Comparison of ENCODE assay signal across 8 cellular contexts in the genomic region with DNA sequence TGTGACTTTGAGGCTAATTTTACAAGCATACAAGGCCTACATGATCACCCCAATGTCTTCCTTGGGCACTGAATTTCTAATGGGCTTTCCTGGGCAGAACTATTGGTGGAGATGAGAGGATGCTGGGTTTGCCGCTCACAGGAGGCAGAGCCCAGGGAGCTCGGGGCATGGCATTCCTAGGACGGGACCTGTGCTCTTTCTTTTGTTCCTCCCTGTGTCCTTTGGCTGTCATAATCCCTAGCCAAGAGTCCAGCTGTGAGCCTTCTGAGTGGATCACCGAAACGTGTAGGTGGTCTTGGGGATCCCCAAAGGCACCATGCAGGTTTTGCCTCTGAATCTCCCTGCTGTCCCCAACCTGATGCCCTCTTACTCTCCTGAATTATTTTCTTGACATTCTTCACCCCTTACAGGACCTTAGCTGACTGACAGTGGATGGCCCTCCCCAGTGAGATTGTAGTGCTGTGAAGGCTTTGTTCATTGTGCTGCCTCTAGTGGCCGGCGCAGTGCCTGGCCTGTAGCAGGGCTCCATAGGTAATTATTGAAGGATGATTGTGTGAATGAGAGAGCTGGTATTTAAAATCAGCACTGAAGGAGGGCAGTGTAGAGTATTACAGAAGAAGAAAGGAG.
A peak's percentile ranks its signal among the peaks of the same experiment; 100 is the strongest.
DNase-seq lines count a peak whose midpoint lies in the region; ATAC-seq and TF ChIP-seq lines count a peak whose summit lies in the region.

No MANE protein-coding gene starts in this region.

- ATAC-seq in GM21786 (IDR thresholded peaks at IDR 0.05; ENCODE audit: unreplicated experiment) (peak; percentile 70), foreskin keratinocyte (peak; percentile 94)

- TF ChIP-seq CTCF in GM06990 (IDR thresholded peaks at IDR 0.05; ENCODE audit: insufficient read depth, low read length, poor library complexity, severe bottlenecking) (peak; percentile 67), NB4 (IDR thresholded peaks at IDR 0.05; ENCODE audit: low read depth, low read length) (peak; percentile 60), foreskin keratinocyte (conservative IDR thresholded peaks at IDR 0.05) (peak; percentile 64)

- no peak for TF ChIP-seq POLR2A in NB4 (IDR thresholded peaks at IDR 0.05; ENCODE audit: extremely low read depth, insufficient read length)

- H3K27me3 ChIP-seq in GM06990 (replicated peaks; ENCODE audit: control insufficient read depth, insufficient read depth, low read length) = no peaks in the 10 kb centered on the region
- H3K27me3 ChIP-seq in foreskin keratinocyte = no peaks in the 10 kb centered on the region

- no peaks in the 10 kb centered on the region for H3K4me1 ChIP-seq in foreskin keratinocyte

- H3K4me3 ChIP-seq in GM06990 (replicated peaks; ENCODE audit: low read depth, low read length) (no peak overlapping the region), NB4 (ENCODE audit: low read depth, low read length) (no peak overlapping the region)

- no peaks in the 10 kb centered on the region for H3K36me3 ChIP-seq in GM06990 (ENCODE audit: control insufficient read depth, insufficient read depth, low read length)

- DNase-seq in GM06990 (ENCODE audit: extremely low read depth, insufficient read length) (no peak), NB4 (ENCODE audit: low read depth) (peak; percentile 23), foreskin keratinocyte (no peak), NCI-H1436 treated with DMSO at 0.1 percent for 48 hours (lab: John Stamatoyannopoulos, UW) (no peak)
- DNase-seq in stimulated activated CD4-positive, alpha-beta T cell treated with anti-CD3 and anti-CD28 coated beads, Interleukin-4, amount 100 ng/mL, for 24 hours = no peak
- no peak for DNase-seq in activated CD8-positive, alpha-beta memory T cell treated with anti-CD3 and anti-CD28 coated beads for 24 hours
- DNase-seq in stimulated activated CD4-positive, alpha-beta T cell treated with anti-CD3 and anti-CD28 coated beads, Interleukin-1b, Interleukin-23, amount 100 ng/mL, for 48 hours = no peak

- H3K27ac ChIP-seq in foreskin keratinocyte = no peak overlapping the region
